ENCODE assay signal across 19 cellular contexts in the genomic region with DNA sequence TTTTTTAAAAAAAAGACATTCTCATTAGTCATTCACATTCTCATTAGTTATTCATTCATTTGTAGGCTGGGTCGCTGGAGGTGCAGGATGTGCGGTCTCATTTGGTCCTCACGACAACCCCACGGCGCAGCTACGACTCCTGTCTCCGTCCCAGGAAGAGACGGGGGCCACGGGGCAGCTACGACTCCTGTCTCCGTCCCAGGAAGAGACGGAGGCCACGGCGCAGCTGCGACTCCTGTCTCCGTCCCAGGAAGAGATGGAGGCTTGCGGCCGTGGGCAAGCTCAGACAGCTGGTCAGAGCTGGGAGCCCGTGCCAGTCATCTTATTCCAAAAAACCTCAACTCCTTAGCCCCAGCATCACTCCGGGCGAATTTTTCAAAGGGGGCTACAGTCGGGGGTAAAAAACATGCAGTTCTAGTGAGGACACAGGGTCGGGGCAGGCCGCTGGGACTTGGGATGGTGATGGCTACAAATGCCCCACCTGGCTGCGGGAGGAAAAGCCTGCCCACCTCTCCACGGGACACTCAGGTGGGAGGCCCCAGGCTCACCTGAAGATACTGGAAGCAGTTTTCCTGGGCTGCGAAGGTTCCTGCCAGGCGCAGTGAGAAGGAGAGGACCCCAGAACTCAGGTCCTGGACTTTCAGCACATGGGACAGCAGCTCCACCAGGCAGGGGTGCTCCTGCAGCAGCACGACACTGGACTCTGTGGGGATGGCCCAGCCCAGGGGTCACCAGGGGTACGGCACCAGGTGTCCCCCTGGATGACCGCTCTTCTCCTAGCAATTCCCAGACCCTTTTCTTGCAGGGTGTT. TPM values are rescaled to one million over a fixed set of nuclear protein-coding genes. Genes with fewer than 3 reads are reported as not detected.
DNase-seq lines count a peak whose midpoint lies in the region; ATAC-seq and TF ChIP-seq lines count a peak whose summit lies in the region.
"Had no signal": no experiment of that assay in that cellular context is flagged by ENCODE, and none has a peak within 500 bp of the region (broad histone marks: within the 10 kb centered on the region; RNA-seq: fewer than 3 reads in every experiment).

No MANE protein-coding gene starts in this region.

- peaks cover 11% of the 10 kb centered on the region for H3K4me1 Mint-ChIP-seq in activated CD8-positive, alpha-beta T cell treated with anti-CD3 and anti-CD28 coated beads for 36 hours (ENCODE audit: low read depth)
- peaks cover 23% of the 10 kb centered on the region for H3K4me1 Mint-ChIP-seq in CD8-positive, alpha-beta T cell (ENCODE audit: low read depth)

- no peak for TF ChIP-seq POLR2A in transverse colon (IDR thresholded peaks at IDR 0.05)

- peak; percentile 33 for DNase-seq in cardiac septum (ENCODE audit: low spot score)
- no peak for DNase-seq in left cardiac atrium
- DNase-seq in left lung, result peak; percentile 22 to 59
- DNase-seq in transverse colon, result peak; percentile 4
- no peak for DNase-seq in ascending aorta (ENCODE audit: low spot score in 2 of 2)
- no peak for DNase-seq in activated CD8-positive, alpha-beta T cell treated with anti-CD3 and anti-CD28 coated beads for 36 hours
- no peak for DNase-seq in CD8-positive, alpha-beta T cell
- DNase-seq: C1 segment of cervical spinal cord, GF-D8, HCEC 1CT, KBM-7, MV-4-11, NCI-H1417 treated with DMSO at 0.1 percent for 48 hours, NCI-H2029, NCI-H2171, NCI-H446, NCI-H69, SIG-M5 had no signal

- H3K36me3 ChIP-seq in left lung (peaks cover 0 to 81% of the 10 kb centered on the region in 2 donors), transverse colon (peaks cover 0 to 50% (median 20%) of the 10 kb centered on the region in 4 donors), ascending aorta (peaks cover 44 to 56% of the 10 kb centered on the region in 2 donors)
- H3K36me3 ChIP-seq in CD8-positive, alpha-beta T cell (ENCODE audit: insufficient read depth, low read length), result peaks cover 24% of the 10 kb centered on the region

- no peak overlapping the region for H3K27ac Mint-ChIP-seq in activated CD8-positive, alpha-beta T cell treated with anti-CD3 and anti-CD28 coated beads for 36 hours
- H3K27ac Mint-ChIP-seq in CD8-positive, alpha-beta T cell, result no peak overlapping the region

- no peaks in the 10 kb centered on the region for H3K27me3 ChIP-seq in left lung
- no peaks in the 10 kb centered on the region for H3K27me3 ChIP-seq in transverse colon
- no peaks in the 10 kb centered on the region for H3K27me3 ChIP-seq in ascending aorta
- H3K27me3 ChIP-seq in CD8-positive, alpha-beta T cell (ENCODE audit: insufficient read depth, low read length), result no peaks in the 10 kb centered on the region

- intact Hi-C loops in cardiac septum (cut with DNase I) (no loop called here), left cardiac atrium (cut with DNase I) (no loop called here), left lung (cut with DNase I) (no loop called here), transverse colon (cut with DNase I; ENCODE audit: low total_unique reads) (no loop called here), ascending aorta (cut with DNase I) (no loop called here)
- intact Hi-C loops in activated CD8-positive, alpha-beta T cell treated with anti-CD3 and anti-CD28 coated beads for 36 hours (cut with micrococcal nuclease), result no loop called here
- intact Hi-C loops in CD8-positive, alpha-beta T cell (cut with DNase I, micrococcal nuclease), result no loop called here

- 93 to 95% methylated on average over 6 to 31 of the region's 31 CpGs for WGBS in transverse colon (ENCODE audit: low coverage in 1 of 2), 2 donors

- ATAC-seq in left cardiac atrium, result no peak
- ATAC-seq in left lung, result no peak
- no peak for ATAC-seq in activated CD8-positive, alpha-beta T cell treated with anti-CD3 and anti-CD28 coated beads for 36 hours
- ATAC-seq in CD8-positive, alpha-beta T cell, result no peak

- no peak overlapping the region for H3K27ac ChIP-seq in left lung
- no peak overlapping the region for H3K27ac ChIP-seq in transverse colon
- H3K27ac ChIP-seq in ascending aorta, result no peak overlapping the region
- no peak overlapping the region for H3K27ac ChIP-seq in CD8-positive, alpha-beta T cell (ENCODE audit: low read depth, low read length)

- in situ Hi-C loops in transverse colon (cut with MboI; ENCODE audit: low pct_ligation_motif_present in 1 of 4, low pct_unique_long_range_greater_than_20kb in 1 of 4, low sequenced_read_pairs in 3 of 4), result no loop called here

- H3K9me3 ChIP-seq in left lung (no peaks in the 10 kb centered on the region), transverse colon (no peaks in the 10 kb centered on the region), ascending aorta (no peaks in the 10 kb centered on the region)
- no peaks in the 10 kb centered on the region for H3K9me3 ChIP-seq in CD8-positive, alpha-beta T cell (ENCODE audit: low read length)

- no peak overlapping the region for H3K4me3 Mint-ChIP-seq in activated CD8-positive, alpha-beta T cell treated with anti-CD3 and anti-CD28 coated beads for 36 hours
- H3K4me3 Mint-ChIP-seq in CD8-positive, alpha-beta T cell, result no peak overlapping the region

- no peak for TF ChIP-seq EP300 in transverse colon (IDR thresholded peaks at IDR 0.05; ENCODE audit: low read depth)

- H3K4me1 ChIP-seq in left lung, result peaks cover 0 to under 1% of the 10 kb centered on the region in 2 donors
- H3K4me1 ChIP-seq in transverse colon, result no peaks in the 10 kb centered on the region
- H3K4me1 ChIP-seq in ascending aorta, result no peaks in the 10 kb centered on the region
- H3K4me1 ChIP-seq in CD8-positive, alpha-beta T cell (ENCODE audit: insufficient read depth, low read length), result no peaks in the 10 kb centered on the region

- H3K36me3 Mint-ChIP-seq in activated CD8-positive, alpha-beta T cell treated with anti-CD3 and anti-CD28 coated beads for 36 hours (ENCODE audit: low read depth), result peaks cover 34% of the 10 kb centered on the region
- H3K36me3 Mint-ChIP-seq in CD8-positive, alpha-beta T cell, result peaks cover 65% of the 10 kb centered on the region

- POLR2A ChIA-PET in activated CD8-positive, alpha-beta T cell treated with anti-CD3 and anti-CD28 coated beads for 36 hours (lab: Charles Lee), result interaction anchor here (1.9 kb wide), 1 partner anchor 12 kb away, joined by 7 read pairs; the partner anchor contains the start of gene IQCE
- POLR2A ChIA-PET in CD8-positive, alpha-beta T cell (lab: Charles Lee), result interaction anchor here (2.8 kb wide), 1 partner anchor 17 kb away, joined by 8 read pairs; no protein-coding TSS in a partner anchor

- no peaks in the 10 kb centered on the region for H3K9me3 Mint-ChIP-seq in activated CD8-positive, alpha-beta T cell treated with anti-CD3 and anti-CD28 coated beads for 36 hours
- no peaks in the 10 kb centered on the region for H3K9me3 Mint-ChIP-seq in CD8-positive, alpha-beta T cell

- H3K4me3 ChIP-seq in left lung, result no peak overlapping the region
- no peak overlapping the region for H3K4me3 ChIP-seq in transverse colon
- H3K4me3 ChIP-seq in ascending aorta, result no peak overlapping the region
- H3K4me3 ChIP-seq in CD8-positive, alpha-beta T cell (ENCODE audit: low read depth, low read length), result no peak overlapping the region

- TF ChIP-seq CTCF in left lung (IDR thresholded peaks at IDR 0.05), result no peak
- TF ChIP-seq CTCF in transverse colon (IDR thresholded peaks at IDR 0.05), result no peak
- TF ChIP-seq CTCF in ascending aorta (IDR thresholded peaks at IDR 0.05), result no peak
- no peak for TF ChIP-seq CTCF in activated CD8-positive, alpha-beta T cell treated with anti-CD3 and anti-CD28 coated beads for 36 hours (IDR thresholded peaks at IDR 0.05)
- no peak for TF ChIP-seq CTCF in CD8-positive, alpha-beta T cell (IDR thresholded peaks at IDR 0.05)

- no peaks in the 10 kb centered on the region for H3K27me3 Mint-ChIP-seq in activated CD8-positive, alpha-beta T cell treated with anti-CD3 and anti-CD28 coated beads for 36 hours
- H3K27me3 Mint-ChIP-seq in CD8-positive, alpha-beta T cell (ENCODE audit: low read depth), result no peaks in the 10 kb centered on the region

- CTCF ChIA-PET in activated CD8-positive, alpha-beta T cell treated with anti-CD3 and anti-CD28 coated beads for 36 hours (lab: Charles Lee), result interaction anchor here (1.3 to 1.7 kb wide), 2 partner anchors 13 to 163 kb away, joined by 3 to 4 read pairs; no protein-coding TSS in a partner anchor
- CTCF ChIA-PET in CD8-positive, alpha-beta T cell (lab: Charles Lee), result interaction anchor here (1.3 to 1.6 kb wide), 2 partner anchors 7 to 96 kb away, joined by 4 to 7 read pairs; no protein-coding TSS in a partner anchor

TF ChIP-seq in PFSK-1, 5 proteins besides CTCF, POLR2A, EP300 and RAD21 (continues in another document):
- TF ChIP-seq FOXP2 (optimal IDR thresholded peaks at IDR 0.05; ENCODE audit: borderline replicate concordance, extremely low read depth, extremely low read length, insufficient read depth), result no peak
- no peak for TF ChIP-seq SIN3A (IDR thresholded peaks at IDR 0.05; ENCODE audit: borderline replicate concordance, insufficient read depth, low read length)
- TF ChIP-seq POLR2AphosphoS5 (IDR thresholded peaks at IDR 0.05; ENCODE audit: low read depth, low read length), result no peak

RNA-seq across cellular contexts. Expression of gene BRAT1, which starts 8.3 kb away (rescaled TPM):
- total RNA-seq in cardiac septum (12.8 TPM), left cardiac atrium (10 to 100 TPM; 14.6 to 17.6 TPM), left lung (10 to 100 TPM; 22.5 to 24.7 TPM), transverse colon (100 to 1,000 TPM in 1 of 4 donors, 10 to 100 TPM in 3; 31.7 to 120 (median 40.4) TPM), ascending aorta (84.0 TPM)
- 36.2 TPM for polyA plus RNA-seq in PFSK-1 (2012; ENCODE audit: insufficient read length, low read depth)
- 10 to 100 TPM; 30.9 to 32.6 TPM for total RNA-seq in activated CD8-positive, alpha-beta T cell treated with anti-CD3 and anti-CD28 coated beads for 36 hours
- 10 to 100 TPM; 18.9 to 20.6 TPM for total RNA-seq in CD8-positive, alpha-beta T cell

RNA-seq across cellular contexts. Expression of gene IQCE, which starts 11.8 kb away (rescaled TPM):
- 13.3 TPM for total RNA-seq in cardiac septum
- 10 to 100 TPM; 11.5 to 12.0 TPM for total RNA-seq in left cardiac atrium
- polyA plus RNA-seq in PFSK-1 (2012; ENCODE audit: insufficient read length, low read depth), result 8.5 TPM
- total RNA-seq in left lung, result 10 to 100 TPM; 19.0 to 19.3 TPM
- 100 to 1,000 TPM in 1 of 4 donors, 10 to 100 TPM in 3; 27.2 to 187 (median 55.5) TPM for total RNA-seq in transverse colon
- 11.4 TPM for total RNA-seq in ascending aorta
- 1 to 10 TPM; 4.0 to 4.3 TPM for total RNA-seq in activated CD8-positive, alpha-beta T cell treated with anti-CD3 and anti-CD28 coated beads for 36 hours
- total RNA-seq in CD8-positive, alpha-beta T cell, result 1 to 10 TPM; 3.3 to 4.8 TPM

RNA-seq across cellular contexts. Expression of gene LFNG, which starts 27.4 kb away (rescaled TPM):
- total RNA-seq in cardiac septum (6.2 TPM), left cardiac atrium (1 to 10 TPM; 8.7 to 9.2 TPM), left lung (10 to 100 TPM; 38.0 to 59.2 TPM), transverse colon (100 to 1,000 TPM in 2 of 4 donors, 10 to 100 TPM in 2; 17.9 to 162 (median 80.6) TPM), ascending aorta (102 TPM)
- polyA plus RNA-seq in PFSK-1 (2012; ENCODE audit: insufficient read length, low read depth), result 2.2 TPM
- 10 to 100 TPM; 50.6 TPM for total RNA-seq in activated CD8-positive, alpha-beta T cell treated with anti-CD3 and anti-CD28 coated beads for 36 hours
- 100 to 1,000 TPM; 137 to 140 TPM for total RNA-seq in CD8-positive, alpha-beta T cell

Comparison
In these comparisons a context has a peak if more than half of its experiments do, and no peak if none do; other contexts are left out.
1. DNase-seq: peak in cardiac septum (single experiment), left lung (2 of 2) and transverse colon (single experiment); none in left cardiac atrium (single experiment), ascending aorta (0 of 2), activated CD8-positive, alpha-beta T cell treated with anti-CD3 and anti-CD28 coated beads for 36 hours (single experiment) and CD8-positive, alpha-beta T cell (0 of 7).